In genomic region chr14:24311837-24312615, GRCh38 we compare ENCODE assay signal across 9 cellular contexts. TPM values are rescaled to one million over a fixed set of nuclear protein-coding genes. Genes with fewer than 3 reads are reported as not detected.
DNase-seq lines count a peak whose midpoint lies in the region; ATAC-seq, FAIRE-seq and TF ChIP-seq lines count a peak whose summit lies in the region.
"Had no signal": no experiment of that assay in that cellular context is flagged by ENCODE, and none has a peak within 500 bp of the region (broad histone marks: within the 10 kb centered on the region; RNA-seq: fewer than 3 reads in every experiment).

No MANE protein-coding gene starts in this region.

- no peak overlapping the region for H2BK12ac ChIP-seq in mesenchymal stem cell (ENCODE audit: low read length in 2 of 2)

- TF ChIP-seq POLR2A in GM12891 (IDR thresholded peaks at IDR 0.05; ENCODE audit: low read depth, low read length): no peak

- H3K27me3 ChIP-seq in A673 (replicated peaks; ENCODE audit: insufficient read depth, low read depth, low read length, poor library complexity): no peaks in the 10 kb centered on the region
- peaks cover 7% of the 10 kb centered on the region for H3K27me3 ChIP-seq in adipocyte (replicated peaks; ENCODE audit: control insufficient read depth, insufficient read depth, low read length)
- peaks cover 0 to 7% of the 10 kb centered on the region in 2 experiments for H3K27me3 ChIP-seq in mesenchymal stem cell (ENCODE audit: control insufficient read depth in 1 of 2, insufficient read depth in 1 of 2, low read length in 2 of 2)

- H3K18ac ChIP-seq in mesenchymal stem cell (ENCODE audit: low read depth in 1 of 2, low read length in 2 of 2): no peak overlapping the region

- H4K91ac ChIP-seq in mesenchymal stem cell (ENCODE audit: low read length): no peak overlapping the region

- BruUV-seq in A673 (replicated peaks; lab: Mats Ljungman, UMichigan): no TSS peak

- H3K4me3 ChIP-seq in A673 (ENCODE audit: low read depth, low read length, poor library complexity, severe bottlenecking): no peak overlapping the region
- peak overlapping the region; percentile 68 for H3K4me3 ChIP-seq in adipocyte (ENCODE audit: low read length)
- peak overlapping the region in 1 of 2 experiments; percentile 70 for H3K4me3 ChIP-seq in mesenchymal stem cell (ENCODE audit: insufficient read depth in 1 of 2, low read depth in 1 of 2, low read length in 2 of 2)

- no peak overlapping the region for H3K4me2 ChIP-seq in mesenchymal stem cell (ENCODE audit: low read length, poor library complexity, severe bottlenecking)

- H3K36me3 ChIP-seq in A673 (ENCODE audit: insufficient read depth, low read length, poor library complexity, severe bottlenecking) (peaks cover 6% of the 10 kb centered on the region), adipocyte (ENCODE audit: control insufficient read depth, insufficient read depth, low read length, severe bottlenecking) (peaks cover 1% of the 10 kb centered on the region), mesenchymal stem cell (ENCODE audit: control insufficient read depth in 1 of 2, insufficient read depth in 2 of 2, low read depth in 1 of 2, low read length in 2 of 2) (peaks cover 15 to 33% of the 10 kb centered on the region in 2 experiments)

- H3K79me1 ChIP-seq in mesenchymal stem cell (replicated peaks; ENCODE audit: low read length, poor library complexity, severe bottlenecking): peaks cover 3% of the 10 kb centered on the region

- CTCF ChIA-PET in A673 (lab: Charles Lee): interaction anchor here (0.9 kb wide), 1 partner anchor 10 kb away, joined by 10 read pairs; no protein-coding TSS in a partner anchor

- peak overlapping the region; percentile 61 for H3K9ac ChIP-seq in adipocyte (ENCODE audit: low read length)
- H3K9ac ChIP-seq in mesenchymal stem cell (ENCODE audit: low read length): peak overlapping the region; percentile 63

- ATAC-seq in GM21367 (IDR thresholded peaks at IDR 0.05; ENCODE audit: unreplicated experiment) (no peak), HG03039 (IDR thresholded peaks at IDR 0.05; ENCODE audit: unreplicated experiment) (no peak)

- no peak overlapping the region for H2BK120ac ChIP-seq in mesenchymal stem cell (ENCODE audit: low read depth, low read length)

- peak; percentile 34 for DNase-seq in A673 (ENCODE audit: low spot score)
- DNase-seq in GM12891 (ENCODE audit: insufficient read length, low spot score): no peak
- peak; percentile 56 for DNase-seq in adipocyte (ENCODE audit: low read depth)
- no peak for DNase-seq in mesenchymal stem cell
- no peak for DNase-seq in KBM-7
- no peak for DNase-seq in activated effector memory CD4-positive, alpha-beta T cell treated with anti-CD3 and anti-CD28 coated beads, Interleukin-2, amount 50 U/mL, for 16 hours

- H2AFZ ChIP-seq in mesenchymal stem cell (ENCODE audit: low read depth, low read length): no peak overlapping the region

- H3K9me3 ChIP-seq in A673 (ENCODE audit: low read depth, low read length, poor library complexity, severe bottlenecking) (no peaks in the 10 kb centered on the region), adipocyte (ENCODE audit: control insufficient read depth, low read length) (no peaks in the 10 kb centered on the region), mesenchymal stem cell (ENCODE audit: control insufficient read depth, low read length) (no peaks in the 10 kb centered on the region)

- TF ChIP-seq CTCF in A673 (conservative IDR thresholded peaks at IDR 0.05; ENCODE audit: low read depth, low read length): no peak

- no peak overlapping the region for H3K23ac ChIP-seq in mesenchymal stem cell (ENCODE audit: low read length in 2 of 2)

- no peak overlapping the region for H2BK15ac ChIP-seq in mesenchymal stem cell (ENCODE audit: low read depth, poor library complexity, severe bottlenecking)

- H3K4ac ChIP-seq in mesenchymal stem cell (ENCODE audit: low read depth in 1 of 2, low read length in 2 of 2): no peak overlapping the region

- no peak overlapping the region for H4K8ac ChIP-seq in mesenchymal stem cell (ENCODE audit: low read length)

- H3K4me1 ChIP-seq in A673 (ENCODE audit: insufficient read depth, low read length, poor library complexity, severe bottlenecking): peaks cover 13% of the 10 kb centered on the region
- peaks cover 24% of the 10 kb centered on the region for H3K4me1 ChIP-seq in adipocyte (ENCODE audit: control insufficient read depth, insufficient read depth, low read length)
- peaks cover 10% of the 10 kb centered on the region for H3K4me1 ChIP-seq in mesenchymal stem cell (ENCODE audit: control insufficient read depth, insufficient read depth, low read depth, low read length)

- FAIRE-seq in GM12891 (lab: Jason Lieb, UNC): peak; percentile 79

- in situ Hi-C loops in KBM-7 (cut with MboI; ENCODE audit: low pct_unique_long_range_greater_than_20kb, low sequenced_read_pairs): no loop called here

- POLR2A ChIA-PET in A673 (lab: Charles Lee; ENCODE audit: low non-redundant PET): no interaction called here

- intact Hi-C loops in A673 (cut with micrococcal nuclease; ENCODE audit: unreplicated experiment): no loop called here

- no peak overlapping the region for H2BK5ac ChIP-seq in mesenchymal stem cell (ENCODE audit: low read depth, low read length, poor library complexity, severe bottlenecking)

- H3K14ac ChIP-seq in mesenchymal stem cell (ENCODE audit: low read length in 2 of 2): no peak overlapping the region

- H2AK5ac ChIP-seq in mesenchymal stem cell (ENCODE audit: low read length, severe bottlenecking): no peak overlapping the region

- no peak overlapping the region for H3K27ac ChIP-seq in A673 (ENCODE audit: low read depth, low read length, poor library complexity, severe bottlenecking)
- H3K27ac ChIP-seq in mesenchymal stem cell (ENCODE audit: low read length, poor library complexity, severe bottlenecking): no peak overlapping the region

- WGBS in mesenchymal stem cell: 100% methylated on average over 1 of the region's 1 CpG

TF ChIP-seq in GM12891, 5 proteins besides CTCF, POLR2A, EP300 and RAD21:
- TF ChIP-seq POLR2AphosphoS5 (IDR thresholded peaks at IDR 0.05; ENCODE audit: low read depth, low read length) (no peak), PAX5 (IDR thresholded peaks at IDR 0.05; ENCODE audit: insufficient read depth, low read length, severe bottlenecking) (no peak), POU2F2 (IDR thresholded peaks at IDR 0.05; ENCODE audit: low read depth, low read length) (no peak), TAF1 (IDR thresholded peaks at IDR 0.05; ENCODE audit: low read depth, low read length) (no peak), SPI1 (IDR thresholded peaks at IDR 0.05; ENCODE audit: low read depth, low read length) (no peak)
TF ChIP-seq in GM12891: peak in this region for 0.

RNA-seq across cellular contexts. Expression of gene LTB4R, which starts 0.7 kb away (rescaled TPM):
- total RNA-seq in A673 (2021): 6.6 and 8.9 TPM in 2 replicates
- polyA plus RNA-seq in GM12891 (2012; ENCODE audit: low read depth, missing spikeins): 5.5 TPM
- polyA plus RNA-seq in mesenchymal stem cell (2013, experiment 1 of 2): 2.9 TPM
- 2.6 TPM for polyA plus RNA-seq in mesenchymal stem cell (2013, experiment 2 of 2)

RNA-seq across cellular contexts. Expression of gene LTB4R2, which starts 2.1 kb away (rescaled TPM):
- 7.6 and 9.0 TPM in 2 replicates for total RNA-seq in A673 (2021)
- 2.9 TPM for polyA plus RNA-seq in GM12891 (2012; ENCODE audit: low read depth, missing spikeins)
- polyA plus RNA-seq in mesenchymal stem cell (2013, experiment 1 of 2): 1.6 TPM
- 1.6 TPM for polyA plus RNA-seq in mesenchymal stem cell (2013, experiment 2 of 2)

RNA-seq across cellular contexts. Expression of gene CIDEB, which starts 4.2 kb away (rescaled TPM):
- 0.42 TPM in 1 of 2 replicates, not detected in the other for total RNA-seq in A673 (2021)
- 8.8 TPM for polyA plus RNA-seq in GM12891 (2012; ENCODE audit: low read depth, missing spikeins)
- polyA plus RNA-seq in mesenchymal stem cell (2013, experiment 1 of 2): not detected
- polyA plus RNA-seq in mesenchymal stem cell (2013, experiment 2 of 2): not detected
- total RNA-seq: NCI-H460 had no signal

RNA-seq across cellular contexts. Expression of gene NOP9, which starts 12.4 kb away (rescaled TPM):
- total RNA-seq in A673 (2021): 34.0 and 37.1 TPM in 2 replicates
- polyA plus RNA-seq in GM12891 (2012; ENCODE audit: low read depth, missing spikeins): 17.3 TPM
- 8.0 TPM for polyA plus RNA-seq in mesenchymal stem cell (2013, experiment 1 of 2)
- polyA plus RNA-seq in mesenchymal stem cell (2013, experiment 2 of 2): 7.6 TPM

RNA-seq across cellular contexts. Expression of gene DHRS1, which starts 12.4 kb away (rescaled TPM):
- total RNA-seq in A673 (2021): 13.3 and 14.5 TPM in 2 replicates
- polyA plus RNA-seq in GM12891 (2012; ENCODE audit: low read depth, missing spikeins): 20.1 TPM
- 18.6 TPM for polyA plus RNA-seq in mesenchymal stem cell (2013, experiment 1 of 2)
- 21.3 TPM for polyA plus RNA-seq in mesenchymal stem cell (2013, experiment 2 of 2)

Comparison
In these comparisons a context has a peak if more than half of its experiments do, and no peak if none do; other contexts are left out.
1. DNase-seq: peak in A673 (single experiment) and adipocyte (single experiment); none in GM12891 (single experiment), mesenchymal stem cell (single experiment), KBM-7 (single experiment) and activated effector memory CD4-positive, alpha-beta T cell treated with anti-CD3 and anti-CD28 coated beads, Interleukin-2, amount 50 U/mL, for 16 hours (single experiment).